20 cellular contexts compared by ENCODE assay signal in the genomic region with DNA sequence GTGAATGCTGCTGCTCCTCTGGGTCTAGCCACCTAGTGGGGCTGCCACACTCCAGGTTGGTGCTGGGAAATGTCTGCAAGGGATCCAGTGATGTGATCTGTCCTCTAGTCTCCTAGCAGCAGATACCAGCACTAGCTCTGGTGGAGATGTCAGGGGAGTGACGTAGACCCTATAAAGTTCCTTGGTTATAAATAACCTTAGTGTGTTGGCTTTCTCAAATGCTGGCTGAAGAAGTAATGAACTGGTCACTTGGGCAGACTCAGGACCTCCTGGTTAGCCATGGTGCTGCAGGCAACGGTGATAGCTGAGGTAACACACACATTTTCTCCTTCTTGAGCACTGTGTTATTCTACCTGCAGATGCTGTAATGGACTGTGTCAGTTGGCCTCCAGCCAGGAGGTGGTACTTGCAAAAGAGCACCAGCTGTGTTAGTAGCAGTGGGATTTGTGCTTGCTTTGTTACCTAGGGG. TPM values are rescaled to one million over a fixed set of nuclear protein-coding genes. Genes with fewer than 3 reads are reported as not detected.
DNase-seq lines count a peak whose midpoint lies in the region; ATAC-seq and TF ChIP-seq lines count a peak whose summit lies in the region.
"Had no signal": no experiment of that assay in that cellular context is flagged by ENCODE, and none has a peak within 500 bp of the region (broad histone marks: within the 10 kb centered on the region; RNA-seq: fewer than 3 reads in every experiment).

No MANE protein-coding gene starts in this region.

- intact Hi-C loops in MCF 10A (cut with micrococcal nuclease) (no loop called here), breast epithelium (cut with DNase I; ENCODE audit: low total_unique reads) (no loop called here), natural killer cell (cut with micrococcal nuclease) (loop anchor here (10.0 kb wide), 1 partner anchor 61 kb away; no protein-coding TSS in a partner anchor)

- no peak for ATAC-seq in GM21381 (IDR thresholded peaks at IDR 0.05; ENCODE audit: unreplicated experiment)
- ATAC-seq in natural killer cell, result no peak
- ATAC-seq: activated CD4-positive, CD25-positive, alpha-beta regulatory T cell treated with anti-CD3 and anti-CD28 coated beads, Interleukin-2, amount 50 U/mL, for 24 hours had no signal

- H3K36me3 ChIP-seq in breast epithelium (no peaks in the 10 kb centered on the region), endodermal cell (ENCODE audit: control insufficient read depth, insufficient read depth, low read length) (no peaks in the 10 kb centered on the region)
- H3K36me3 ChIP-seq: suprapubic skin had no signal

- H3K9ac ChIP-seq in endodermal cell (ENCODE audit: extremely low read depth, low read length, poor library complexity, severe bottlenecking), result no peak overlapping the region

- H3K27me3 ChIP-seq in breast epithelium (no peaks in the 10 kb centered on the region), endodermal cell (ENCODE audit: control insufficient read depth, insufficient read depth, low read length, poor library complexity, severe bottlenecking) (no peaks in the 10 kb centered on the region)
- H3K27me3 ChIP-seq: suprapubic skin had no signal

- DNase-seq in MCF 10A (ENCODE audit: unreplicated experiment) (peak; percentile 22), breast epithelium (ENCODE audit: low spot score in 2 of 2) (no peak), NCI-H187 treated with DMSO at 0.1 percent for 48 hours (lab: John Stamatoyannopoulos, UW) (peak; percentile 40), endodermal cell (peak; percentile 47), RKO (ENCODE audit: low spot score) (no peak), natural killer cell (no peak)
- no peak for DNase-seq in activated effector memory CD4-positive, alpha-beta T cell treated with anti-CD3 and anti-CD28 coated beads, Interleukin-2, amount 50 U/mL, for 16 hours
- DNase-seq: activated gamma-delta T cell treated with Interleukin-2 at 50 U/mL for 16 hours; Calu3; foreskin keratinocyte; MV-4-11; occipital lobe; stimulated activated CD4-positive, alpha-beta T cell treated with anti-CD3 and anti-CD28 coated beads, Interleukin-4, amount 100 ng/mL, for 1 hour; T-helper 2 cell had no signal

- H3K27ac Mint-ChIP-seq in MCF 10A (ENCODE audit: low read depth, unreplicated experiment), result no peak overlapping the region
- no peak overlapping the region for H3K27ac Mint-ChIP-seq in endodermal cell
- no peak overlapping the region for H3K27ac Mint-ChIP-seq in natural killer cell
- H3K27ac Mint-ChIP-seq: IgD-negative memory B cell, mesothelial cell of epicardium had no signal

- no peaks in the 10 kb centered on the region for H3K36me3 Mint-ChIP-seq in MCF 10A (ENCODE audit: insufficient read depth, unreplicated experiment)
- H3K36me3 Mint-ChIP-seq in endodermal cell (ENCODE audit: low read depth), result no peaks in the 10 kb centered on the region
- peaks cover 7% of the 10 kb centered on the region for H3K36me3 Mint-ChIP-seq in natural killer cell

- BruUV-seq in MCF 10A (replicated peaks; lab: Mats Ljungman, UMichigan), result no TSS peak

- POLR2A ChIA-PET in MCF 10A (lab: Yijun Ruan, JAX), result interaction anchor here (1.1 kb wide), 1 partner anchor 12 kb away, joined by 4 read pairs; no protein-coding TSS in a partner anchor

- TF ChIP-seq POLR2A in breast epithelium (IDR thresholded peaks at IDR 0.05), result no peak

- H3K9me3 Mint-ChIP-seq in MCF 10A (ENCODE audit: unreplicated experiment) (no peaks in the 10 kb centered on the region), endodermal cell (peaks cover 11% of the 10 kb centered on the region), natural killer cell (peaks cover 14 to 27% of the 10 kb centered on the region in 2 donors)

- no peaks in the 10 kb centered on the region for H3K9me3 ChIP-seq in breast epithelium
- H3K9me3 ChIP-seq in endodermal cell (ENCODE audit: control insufficient read depth, low read length), result no peaks in the 10 kb centered on the region
- H3K9me3 ChIP-seq: suprapubic skin had no signal

- CTCF ChIA-PET in MCF 10A (lab: Yijun Ruan, JAX), result interaction anchor here (0.8 to 1.3 kb wide), 3 partner anchors 8 to 21 kb away, joined by 3 to 4 read pairs (median 3); no protein-coding TSS in a partner anchor

- H3K27ac ChIP-seq in breast epithelium, result no peak overlapping the region
- no peak overlapping the region for H3K27ac ChIP-seq in endodermal cell (ENCODE audit: low read depth, low read length)
- H3K27ac ChIP-seq: foreskin keratinocyte, suprapubic skin had no signal

- H3K4me1 ChIP-seq in breast epithelium (no peaks in the 10 kb centered on the region), endodermal cell (ENCODE audit: control insufficient read depth, insufficient read depth, low read length) (no peaks in the 10 kb centered on the region)
- H3K4me1 ChIP-seq: suprapubic skin had no signal

- WGBS in endodermal cell (ENCODE audit: insufficient coverage in 1 of 2, insufficient read length in 1 of 2), 2 experiments, result 98 to 100% methylated on average over 2 of the region's 2 CpGs

- H3K4me1 Mint-ChIP-seq in MCF 10A (ENCODE audit: insufficient read depth, unreplicated experiment) (no peaks in the 10 kb centered on the region), endodermal cell (no peaks in the 10 kb centered on the region), natural killer cell (no peaks in the 10 kb centered on the region)
- H3K4me1 Mint-ChIP-seq: mesothelial cell of epicardium had no signal

- H3K27me3 Mint-ChIP-seq in MCF 10A (ENCODE audit: insufficient read depth, unreplicated experiment), result no peaks in the 10 kb centered on the region
- no peaks in the 10 kb centered on the region for H3K27me3 Mint-ChIP-seq in endodermal cell (ENCODE audit: insufficient read depth)
- H3K27me3 Mint-ChIP-seq in natural killer cell (ENCODE audit: low read depth in 2 of 2), result no peaks in the 10 kb centered on the region
- H3K27me3 Mint-ChIP-seq: IgD-negative memory B cell had no signal

- no peak overlapping the region for H3K4me3 ChIP-seq in breast epithelium
- H3K4me3 ChIP-seq in endodermal cell (ENCODE audit: low read length), result no peak overlapping the region
- H3K4me3 ChIP-seq: suprapubic skin had no signal

- H3K4me3 Mint-ChIP-seq in MCF 10A (ENCODE audit: unreplicated experiment), result no peak overlapping the region
- H3K4me3 Mint-ChIP-seq in endodermal cell, result no peak overlapping the region
- no peak overlapping the region for H3K4me3 Mint-ChIP-seq in natural killer cell
- H3K4me3 Mint-ChIP-seq: IgD-negative memory B cell, mesothelial cell of epicardium had no signal

- no peak for TF ChIP-seq CTCF in MCF 10A (IDR thresholded peaks at IDR 0.05; ENCODE audit: unreplicated experiment)
- no peak for TF ChIP-seq CTCF in breast epithelium (IDR thresholded peaks at IDR 0.05)
- peak; percentile 28 for TF ChIP-seq CTCF in endodermal cell (conservative IDR thresholded peaks at IDR 0.05)
- no peak for TF ChIP-seq CTCF in natural killer cell (IDR thresholded peaks at IDR 0.05)

RNA-seq across cellular contexts. Expression of a gene that starts 35.5 kb away (rescaled TPM):
- 0.33 TPM in 1 of 2 replicates, not detected in the other for total RNA-seq in MCF 10A (2022)
- 10 to 100 TPM in 2 of 3 donors, not detected in 1; 14.4 to 61.0 TPM for total RNA-seq in breast epithelium
- total RNA-seq in endodermal cell, result not detected
- 0.28 TPM for polyA plus RNA-seq in endodermal cell (2013, experiment 1 of 2)
- 0.17 TPM for polyA plus RNA-seq in endodermal cell (2013, experiment 2 of 2)
- total RNA-seq in natural killer cell, result not detected
- total RNA-seq: Calu3, endothelial cell of umbilical vein, foreskin keratinocyte, mesothelial cell of epicardium had no signal
- polyA plus RNA-seq: endothelial cell of umbilical vein, foreskin keratinocyte, IgD-negative memory B cell had no signal

Comparison
In these comparisons a context has a peak if more than half of its experiments do, and no peak if none do; other contexts are left out.
1. DNase-seq: peak in MCF 10A (single experiment), NCI-H187 treated with DMSO at 0.1 percent for 48 hours (single experiment) and endodermal cell (single experiment); none in breast epithelium (0 of 2), RKO (single experiment), natural killer cell (single experiment) and activated effector memory CD4-positive, alpha-beta T cell treated with anti-CD3 and anti-CD28 coated beads, Interleukin-2, amount 50 U/mL, for 16 hours (single experiment).